Comparison of ENCODE assay signal across 8 cellular contexts in genomic region chr2:200888719-200889625, GRCh38. TPM values are rescaled to one million over a fixed set of nuclear protein-coding genes. Genes with fewer than 3 reads are reported as not detected.
A peak's percentile ranks its signal among the peaks of the same experiment; 100 is the strongest.
DNase-seq lines count a peak whose midpoint lies in the region; ATAC-seq, FAIRE-seq and TF ChIP-seq lines count a peak whose summit lies in the region.

Gene NIF3L1 (plus strand): TSS chr2:200889371. CDS start chr2:200891944, 2,573 bp downstream.
Gene PPIL3 (minus strand): TSS chr2:200889077. CDS start chr2:200887615, 1,462 bp downstream.

- CTCF ChIA-PET in OCI-LY7 (lab: Charles Lee; ENCODE audit: unreplicated experiment) (no interaction called here), endothelial cell of umbilical vein (lab: Charles Lee) (interaction anchor here (1.0 to 1.8 kb wide), 10 partner anchors 9 to 294 kb away, joined by 3 to 8 read pairs (median 4); partner anchors contain the start of genes CASP10 and CLK1)

- H3K9me3 ChIP-seq in OCI-LY7 (ENCODE audit: low read length) = no peaks in the 10 kb centered on the region
- H3K9me3 ChIP-seq in endothelial cell of umbilical vein (replicated peaks; ENCODE audit: control insufficient read depth, insufficient read depth, low read length) = no peaks in the 10 kb centered on the region

- peak within 1 kb of the TSS; percentile 94 for H3K9ac ChIP-seq in endothelial cell of umbilical vein (replicated peaks; ENCODE audit: extremely low read depth, insufficient read depth, low read length)

- H3K79me2 ChIP-seq in OCI-LY7 (ENCODE audit: insufficient read depth, low read depth, low read length) (peaks cover 69% of the 10 kb centered on the region), endothelial cell of umbilical vein (ENCODE audit: control insufficient read depth, insufficient read depth, low read length) (peaks cover 8% of the 10 kb centered on the region)

- dilution Hi-C loops in endothelial cell of umbilical vein (cut with MboI; ENCODE audit: extremely low pct_ligation_motif_present, low sequenced_read_pairs) = no loop called here

- FAIRE-seq in endothelial cell of umbilical vein (lab: Jason Lieb, UNC) = peak; percentile 92

- H3K4me3 ChIP-seq in OCI-LY7 (ENCODE audit: low read depth, low read length, poor library complexity, severe bottlenecking) = peak within 1 kb of the TSS; percentile 90
- peak within 1 kb of the TSS; percentile 24 to 76 (median 63) for H3K4me3 ChIP-seq in endothelial cell of umbilical vein (replicated peaks in 1 of 3; ENCODE audit: insufficient read depth in 1 of 3, low read depth in 1 of 3, low read length in 3 of 3)

- peak; percentile 82 for TF ChIP-seq POLR2A in endothelial cell of umbilical vein (IDR thresholded peaks at IDR 0.05; ENCODE audit: low read depth, low read length)

- peak; percentile 84 for ATAC-seq in GM21526 (IDR thresholded peaks at IDR 0.05; ENCODE audit: low FRiP score, unreplicated experiment)

- H3K36me3 ChIP-seq in OCI-LY7 (ENCODE audit: insufficient read depth, low read length) = peaks cover 34% of the 10 kb centered on the region
- H3K36me3 ChIP-seq in endothelial cell of umbilical vein (ENCODE audit: control insufficient read depth in 2 of 2, extremely low read depth in 1 of 2, insufficient read depth in 2 of 2, low read length in 2 of 2) = no peaks in the 10 kb centered on the region

- POLR2A ChIA-PET in OCI-LY7 (lab: Charles Lee) (interaction anchor here (0.5 to 2.1 kb wide), 22 partner anchors 10 to 1591 kb away, joined by 3 to 22 read pairs (median 4); partner anchors contain the start of genes CLK1, HYCC2, NDUFB3 and ORC2), endothelial cell of umbilical vein (lab: Charles Lee) (interaction anchor here (1.9 kb wide), 1 partner anchor 25 kb away, joined by 11 read pairs; the partner anchor contains the start of gene CLK1)

- H3K4me1 ChIP-seq in OCI-LY7 (ENCODE audit: insufficient read depth, low read length, poor library complexity, severe bottlenecking) = peaks cover 52% of the 10 kb centered on the region
- H3K4me1 ChIP-seq in endothelial cell of umbilical vein (ENCODE audit: control insufficient read depth, extremely low read depth, insufficient read depth, low read length) = peaks cover 13% of the 10 kb centered on the region

- intact Hi-C loops in OCI-LY7 (cut with micrococcal nuclease; ENCODE audit: unreplicated experiment) (loop anchor here (1.0 to 10.0 kb wide), 5 partner anchors 25 to 374 kb away; partner anchors contain the start of genes CLK1 and KCTD18), endothelial cell of umbilical vein (cut with micrococcal nuclease) (loop anchor here (1.0 to 2.0 kb wide), 6 partner anchors 12 to 808 kb away; partner anchors contain the start of genes BZW1 and CLK1)

- DNase-seq in D341Med (ENCODE audit: low spot score) (peak; percentile 90), HuH-7.5 (ENCODE audit: low spot score) (peak; percentile 63), OCI-LY7 (ENCODE audit: low spot score) (peak; percentile 99), activated T-cell treated with anti-CD3 and anti-CD28 coated beads for 1 hour (ENCODE audit: low read depth) (peak; percentile 89), endothelial cell of umbilical vein (ENCODE audit: low read depth, low spot score) (peak; percentile 96), middle frontal gyrus (ENCODE audit: extremely low spot score, low spot score) (peak; percentile 95)
- DNase-seq in stimulated activated CD8-positive, alpha-beta memory T cell treated with anti-CD3 and anti-CD28 coated beads, Interleukin-2, amount 100 ng/mL, for 48 hours (ENCODE audit: low read depth in 2 of 2) = peak; percentile 92 to 96

- H3K27ac ChIP-seq in OCI-LY7 (ENCODE audit: low read depth, low read length, poor library complexity, severe bottlenecking) (peak within 1 kb of the TSS; percentile 98), endothelial cell of umbilical vein (ENCODE audit: insufficient read depth, low read depth, low read length) (peak within 1 kb of the TSS; percentile 91)

- H3K9me2 ChIP-seq in OCI-LY7 (ENCODE audit: insufficient read depth, low read length) = no peaks in the 10 kb centered on the region

- H4K20me1 ChIP-seq in OCI-LY7 (ENCODE audit: insufficient read depth, low read length) (peaks cover 4% of the 10 kb centered on the region; the same call in 1 of the 2 replicates), endothelial cell of umbilical vein (replicated peaks; ENCODE audit: control insufficient read depth, extremely low read depth, insufficient read depth, low read length) (no peaks in the 10 kb centered on the region)

- H3K9me1 ChIP-seq in endothelial cell of umbilical vein (replicated peaks; ENCODE audit: control insufficient read depth, extremely low read depth, insufficient read depth, low read length) = no peaks in the 10 kb centered on the region

- no TSS peak for BruUV-seq in OCI-LY7 (replicated peaks; lab: Mats Ljungman, UMichigan)
- BruUV-seq in endothelial cell of umbilical vein (replicated peaks; lab: Mats Ljungman, UMichigan) = TSS peak; percentile 82

- peak; percentile 39; the same call in 1 of the 2 replicates for TF ChIP-seq CTCF in OCI-LY7 (conservative IDR thresholded peaks at IDR 0.05; ENCODE audit: low read length)
- peak in 1 of 2 donors; percentile 11 for TF ChIP-seq CTCF in endothelial cell of umbilical vein (IDR thresholded peaks at IDR 0.05; ENCODE audit: extremely low read depth in 1 of 2, insufficient read depth in 1 of 2, low read depth in 1 of 2, low read length in 2 of 2)

- H2AFZ ChIP-seq in OCI-LY7 (ENCODE audit: low read length) (peak within 1 kb of the TSS; percentile 89), endothelial cell of umbilical vein (ENCODE audit: low read depth, low read length) (peak within 1 kb of the TSS; percentile 83)

- H3K4me2 ChIP-seq in OCI-LY7 (ENCODE audit: low read length) = peak within 1 kb of the TSS; percentile 78
- H3K4me2 ChIP-seq in endothelial cell of umbilical vein (ENCODE audit: insufficient read depth, low read length) = peak within 1 kb of the TSS; percentile 100

- H3K27me3 ChIP-seq in endothelial cell of umbilical vein (ENCODE audit: control insufficient read depth in 2 of 2, insufficient read depth in 2 of 2, low read length in 2 of 2) = no peaks in the 10 kb centered on the region

TF ChIP-seq in endothelial cell of umbilical vein, 7 proteins besides CTCF, POLR2A, EP300 and RAD21:
- TF ChIP-seq FOS (IDR thresholded peaks at IDR 0.05; ENCODE audit: borderline replicate concordance, insufficient read depth, low read length) (peak; percentile 40), MYC (IDR thresholded peaks at IDR 0.05; ENCODE audit: low read depth, low read length) (no peak), POLR2AphosphoS5 (IDR thresholded peaks at IDR 0.05; ENCODE audit: insufficient read depth, low read depth, low read length) (peak; percentile 78), EZH2 (IDR thresholded peaks at IDR 0.05; ENCODE audit: borderline replicate concordance, low read depth, low read length, severe bottlenecking) (no peak), MAX (IDR thresholded peaks at IDR 0.05; ENCODE audit: insufficient read depth, insufficient read length) (peak; percentile 7), GATA2 (IDR thresholded peaks at IDR 0.05; ENCODE audit: insufficient read depth, insufficient read length, low read depth, low read length) (peak; percentile 95), JUN (IDR thresholded peaks at IDR 0.05; ENCODE audit: borderline replicate concordance, insufficient read depth, insufficient read length, low read depth) (peak; percentile 48)
TF ChIP-seq in endothelial cell of umbilical vein: peak in this region for 5.

RNA-seq across cellular contexts. Expression of gene NIF3L1, which starts in this region (rescaled TPM):
- 37.5 and 68.4 TPM in 2 replicates for total RNA-seq in OCI-LY7 (2014; rRNA removed; shearing (Covaris generic))
- total RNA-seq in OCI-LY7 (2022) (57.4 and 60.4 TPM in 2 replicates), endothelial cell of umbilical vein (14.9 and 16.3 TPM in 2 replicates)
- polyA plus RNA-seq in endothelial cell of umbilical vein = 31.9 and 37.5 TPM in 2 replicates
- 26.9 and 29.6 TPM in 2 replicates for polyA plus RNA-seq in endothelial cell of umbilical vein (2011; cell fraction: cytosol; rRNA removed)
- polyA plus RNA-seq in endothelial cell of umbilical vein (2011; cell fraction: nucleus; rRNA removed) = 29.2 and 31.2 TPM in 2 replicates
- polyA plus RNA-seq in endothelial cell of umbilical vein (2012) = 9.2 and 14.4 TPM in 2 replicates
- 30.1 and 37.4 TPM in 2 replicates for polyA minus RNA-seq in endothelial cell of umbilical vein
- polyA minus RNA-seq in endothelial cell of umbilical vein (2011; cell fraction: cytosol; rRNA and poly(A)+ RNA removed) = 17.8 TPM
- 13.1 and 27.7 TPM in 2 replicates for polyA minus RNA-seq in endothelial cell of umbilical vein (2011; cell fraction: nucleus; rRNA and poly(A)+ RNA removed)

RNA-seq across cellular contexts. Expression of gene PPIL3, which starts in this region (rescaled TPM):
- total RNA-seq in OCI-LY7 (2014; rRNA removed; shearing (Covaris generic)) = 49.4 and 54.4 TPM in 2 replicates
- 75.0 and 76.4 TPM in 2 replicates for total RNA-seq in OCI-LY7 (2022)
- total RNA-seq in endothelial cell of umbilical vein = 25.0 and 28.7 TPM in 2 replicates
- polyA plus RNA-seq in endothelial cell of umbilical vein = 22.1 and 27.1 TPM in 2 replicates
- polyA plus RNA-seq in endothelial cell of umbilical vein (2011; cell fraction: cytosol; rRNA removed) = 28.2 and 31.3 TPM in 2 replicates
- 32.0 and 37.2 TPM in 2 replicates for polyA plus RNA-seq in endothelial cell of umbilical vein (2011; cell fraction: nucleus; rRNA removed)
- polyA plus RNA-seq in endothelial cell of umbilical vein (2012) = 21.7 and 26.2 TPM in 2 replicates
- polyA minus RNA-seq in endothelial cell of umbilical vein = 7.8 and 22.2 TPM in 2 replicates
- 16.1 TPM for polyA minus RNA-seq in endothelial cell of umbilical vein (2011; cell fraction: cytosol; rRNA and poly(A)+ RNA removed)
- 6.4 and 14.8 TPM in 2 replicates for polyA minus RNA-seq in endothelial cell of umbilical vein (2011; cell fraction: nucleus; rRNA and poly(A)+ RNA removed)

Comparison
In these comparisons a context has a peak if more than half of its experiments do, and no peak if none do; other contexts are left out.
1. Peak in every context shown above with its lines: DNase-seq, ATAC-seq, H3K4me3 ChIP-seq and H3K27ac ChIP-seq.